1 cellular context compared by ENCODE assay signal in genomic region chr3:184008161-184008560, GRCh38.
TF ChIP-seq lines count a peak whose summit lies in the region.

No MANE protein-coding gene starts in this region.

TF ChIP-seq in HEK293T, 16 proteins besides CTCF, POLR2A, EP300 and RAD21:
- no peak for TF ChIP-seq NFRKB (IDR thresholded peaks at IDR 0.05)
- TF ChIP-seq SP1 (IDR thresholded peaks at IDR 0.05): no peak
- no peak for TF ChIP-seq BHLHE40 (IDR thresholded peaks at IDR 0.05; ENCODE audit: borderline replicate concordance)
TF ChIP-seq in HEK293T: peak in this region for 0.
